8 cellular contexts compared by ENCODE assay signal in the genomic region with DNA sequence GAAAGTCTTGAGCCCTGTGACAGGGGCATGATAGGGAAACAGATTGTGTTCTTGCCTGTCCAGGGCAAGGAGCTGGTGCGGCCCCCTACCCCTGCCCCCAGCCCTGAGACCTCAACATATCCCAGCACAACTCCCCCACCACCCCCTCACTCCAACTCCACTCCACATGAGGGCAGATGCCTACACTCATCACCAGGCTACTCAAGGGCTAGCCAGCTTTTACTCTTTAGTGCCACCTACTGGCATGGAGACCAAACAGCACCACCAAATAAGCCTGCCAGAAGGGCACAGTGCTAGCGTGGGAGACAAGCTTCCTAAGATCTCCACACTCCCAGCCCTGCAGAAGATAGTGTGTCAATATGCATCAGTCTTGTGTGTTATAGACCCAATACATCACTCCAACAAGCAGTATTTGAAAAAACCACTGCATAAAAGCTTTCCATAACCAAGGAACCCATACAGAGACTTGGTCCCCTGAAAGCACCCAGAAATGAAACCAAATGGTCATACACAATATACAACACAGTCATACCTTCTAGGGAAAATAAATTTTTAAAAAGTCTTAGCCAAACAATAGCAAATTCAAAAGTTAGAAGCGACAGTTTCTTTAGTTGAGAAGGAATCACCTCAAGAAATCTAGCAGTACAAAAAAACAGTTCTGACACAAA.
A peak's percentile ranks its signal among the peaks of the same experiment; 100 is the strongest.
DNase-seq lines count a peak whose midpoint lies in the region; ATAC-seq lines count a peak whose summit lies in the region.

No MANE protein-coding gene starts in this region.

- intact Hi-C loops in left ventricle myocardium superior (cut with micrococcal nuclease) = loop anchor here (10.0 kb wide), 1 partner anchor 224 kb away; no protein-coding TSS in a partner anchor

- ATAC-seq in GM18870 (IDR thresholded peaks at IDR 0.05; ENCODE audit: unreplicated experiment) (peak; percentile 81), HG03103 (IDR thresholded peaks at IDR 0.05; ENCODE audit: low read depth, unreplicated experiment) (peak; percentile 72), left ventricle myocardium superior (peak; percentile 79)

- peak; percentile 6 to 7 for DNase-seq in AML-193 (lab: John Stamatoyannopoulos, UW)
- DNase-seq in OCI-M2 (lab: John Stamatoyannopoulos, UW; ENCODE audit: unreplicated experiment) = peak; percentile 16
- peak; percentile 16 for DNase-seq in activated T-helper 9 cell treated with anti-CD3 and anti-CD28 coated beads, Interleukin-2, amount 50 U/mL, for 16 hours (ENCODE audit: low read depth)
- DNase-seq in left ventricle myocardium superior = no peak
- peak; percentile 19 to 57 for DNase-seq in stimulated activated CD4-positive, alpha-beta T cell treated with anti-CD3 and anti-CD28 coated beads, Interleukin-1b, Interleukin-23, amount 100 ng/mL, for 4 hours (ENCODE audit: low read depth in 2 of 2)
- no peak for DNase-seq in NCI-H2227 (lab: John Stamatoyannopoulos, UW; ENCODE audit: unreplicated experiment)

Comparison
In these comparisons a context has a peak if more than half of its experiments do, and no peak if none do; other contexts are left out.
1. DNase-seq: peak in AML-193 (2 of 2), OCI-M2 (single experiment), activated T-helper 9 cell treated with anti-CD3 and anti-CD28 coated beads, Interleukin-2, amount 50 U/mL, for 16 hours (single experiment) and stimulated activated CD4-positive, alpha-beta T cell treated with anti-CD3 and anti-CD28 coated beads, Interleukin-1b, Interleukin-23, amount 100 ng/mL, for 4 hours (2 of 2); none in left ventricle myocardium superior (single experiment) and NCI-H2227 (single experiment).
2. Peak in every context shown above with its lines, with median percentiles within 50 percentile points of each other: ATAC-seq.